Comparison of ENCODE assay signal across 8 cellular contexts in genomic region chr10:102502337-102503151, GRCh38.
DNase-seq lines count a peak whose midpoint lies in the region; ATAC-seq and FAIRE-seq lines count a peak whose summit lies in the region.

TSS of gene ACTR1A (minus strand) at chr10:102502712. CDS start at chr10:102502647, 65 bp downstream.

- H3K4me3 ChIP-seq in BLaER1 = peak within 1 kb of the TSS; percentile 82

- peak; percentile 90 for FAIRE-seq in colon (lab: Jason Lieb, UNC)

- peak within 1 kb of the TSS; percentile 88 for H3K4me2 ChIP-seq in BLaER1

- no peaks in the 10 kb centered on the region for H3K27me3 ChIP-seq in BLaER1

- H3K4me1 ChIP-seq in BLaER1 = peaks cover 55% of the 10 kb centered on the region

- DNase-seq in NCI-H526 (lab: John Stamatoyannopoulos, UW) (peak; percentile 97 to 99), kidney glomerular epithelial cell (lab: John Stamatoyannopoulos, UW) (peak; percentile 99)
- peak; percentile 95 for DNase-seq in activated CD4-positive, alpha-beta T cell treated with anti-CD3 and anti-CD28 coated beads for 48 hours
- DNase-seq in stimulated activated CD4-positive, alpha-beta T cell treated with anti-CD3 and anti-CD28 coated beads, Interleukin-1b, Interleukin-23, amount 100 ng/mL, for 1 hour (ENCODE audit: low read depth in 2 of 2) = peak; percentile 78 to 86

- peaks cover 77% of the 10 kb centered on the region for H4K20me1 ChIP-seq in BLaER1

- peaks cover 4% of the 10 kb centered on the region for H3K36me3 ChIP-seq in BLaER1

- H3K9me3 ChIP-seq in BLaER1 = no peaks in the 10 kb centered on the region

- ATAC-seq in GM19324 (IDR thresholded peaks at IDR 0.05; ENCODE audit: low FRiP score, unreplicated experiment) = peak; percentile 62
- peak; percentile 41 for ATAC-seq in HG03460 (IDR thresholded peaks at IDR 0.05; ENCODE audit: unreplicated experiment)

- peak within 1 kb of the TSS; percentile 90 for H3K9ac ChIP-seq in BLaER1

- peak within 1 kb of the TSS; percentile 82 for H3K27ac ChIP-seq in BLaER1

Comparison
In these comparisons a context has a peak if more than half of its experiments do, and no peak if none do; other contexts are left out.
1. Peak in every context shown above with its lines: DNase-seq, ATAC-seq, H3K4me3 ChIP-seq and H3K27ac ChIP-seq.